ENCODE assay signal across 1 cellular context in the genomic region with DNA sequence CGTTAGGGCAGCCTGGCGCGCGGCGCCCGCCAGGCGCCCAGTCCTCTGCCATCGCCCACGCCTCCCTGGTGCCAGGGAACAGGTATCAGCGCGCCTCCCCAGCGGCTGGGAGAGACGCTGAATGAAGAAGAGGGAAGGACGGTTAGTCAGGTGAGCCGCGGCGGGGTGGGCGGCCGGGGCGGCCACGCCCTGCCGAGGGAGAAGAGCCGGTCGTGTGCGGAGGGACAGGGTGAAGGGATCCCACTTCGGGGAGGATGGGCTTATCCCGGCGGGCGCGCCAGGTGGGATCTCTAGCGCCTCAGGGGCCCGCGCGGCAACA.
TF ChIP-seq lines count a peak whose summit lies in the region.

No MANE protein-coding gene starts in this region.

TF ChIP-seq in IMR-90, 13 proteins besides CTCF, POLR2A, EP300 and RAD21 (continued from another document):
- no peak for TF ChIP-seq RCOR1 (IDR thresholded peaks at IDR 0.05; ENCODE audit: insufficient replicate concordance, low read length)
- TF ChIP-seq NFE2L2 (IDR thresholded peaks at IDR 0.05; ENCODE audit: low read depth, low read length) = no peak
- no peak for TF ChIP-seq BHLHE40 (IDR thresholded peaks at IDR 0.05; ENCODE audit: low read depth, low read length)
